ENCODE assay signal across 24 cellular contexts in genomic region chr6:91718198-91718597, GRCh38.
DNase-seq lines count a peak whose midpoint lies in the region; ATAC-seq, FAIRE-seq and TF ChIP-seq lines count a peak whose summit lies in the region.
"Had no signal": no experiment of that assay in that cellular context is flagged by ENCODE, and none has a peak within 500 bp of the region (broad histone marks: within the 10 kb centered on the region; RNA-seq: fewer than 3 reads in every experiment).

No MANE protein-coding gene starts in this region.

- H3K4me1 Mint-ChIP-seq in natural killer cell: no peaks in the 10 kb centered on the region
- no peaks in the 10 kb centered on the region for H3K4me1 Mint-ChIP-seq in stimulated activated effector memory CD8-positive, alpha-beta T cell treated with anti-CD3 and anti-CD28 coated beads, Interleukin-12 subunit alpha, Interleukin-12 subunit beta, amount 100 ng/mL, for 72 hours
- H3K4me1 Mint-ChIP-seq in natural killer cell treated with Interleukin-12 subunit alpha and Interleukin-12 subunit beta and Interleukin-15 and Interleukin-18, amount 100 ng/mL, for 72 hours (ENCODE audit: low read depth in 2 of 2): no peaks in the 10 kb centered on the region
- H3K4me1 Mint-ChIP-seq: activated CD8-positive, alpha-beta memory T cell treated with anti-CD3 and anti-CD28 coated beads, Interleukin-2, amount 10 ng/mL, durations not matched to agents 7 days and 5 days; memory B cell; naive thymus-derived CD4-positive, alpha-beta T cell had no signal

- no peak overlapping the region for H3K9ac ChIP-seq in MM.1S (ENCODE audit: low read length)
- H3K9ac ChIP-seq: parathyroid adenoma had no signal

- peaks cover 9% of the 10 kb centered on the region in 2 donors for H3K9me3 Mint-ChIP-seq in natural killer cell
- H3K9me3 Mint-ChIP-seq in stimulated activated effector memory CD8-positive, alpha-beta T cell treated with anti-CD3 and anti-CD28 coated beads, Interleukin-12 subunit alpha, Interleukin-12 subunit beta, amount 100 ng/mL, for 72 hours: peaks cover 10% of the 10 kb centered on the region
- peaks cover 11% of the 10 kb centered on the region for H3K9me3 Mint-ChIP-seq in natural killer cell treated with Interleukin-12 subunit alpha and Interleukin-12 subunit beta and Interleukin-15 and Interleukin-18, amount 100 ng/mL, for 72 hours

- H2AFZ ChIP-seq in MM.1S (ENCODE audit: low read length): no peak overlapping the region
- H2AFZ ChIP-seq: parathyroid adenoma had no signal

- H3K9me2 ChIP-seq in MM.1S (replicated peaks; ENCODE audit: insufficient read depth, low read length): no peaks in the 10 kb centered on the region

- intact Hi-C loops in natural killer cell (cut with micrococcal nuclease): no loop called here

- H3K36me3 ChIP-seq in MM.1S (replicated peaks; ENCODE audit: insufficient read depth, low read length): no peaks in the 10 kb centered on the region
- H3K36me3 ChIP-seq: adrenal gland, stomach had no signal

- no peak overlapping the region for H3K4me3 Mint-ChIP-seq in natural killer cell
- no peak overlapping the region for H3K4me3 Mint-ChIP-seq in stimulated activated effector memory CD8-positive, alpha-beta T cell treated with anti-CD3 and anti-CD28 coated beads, Interleukin-12 subunit alpha, Interleukin-12 subunit beta, amount 100 ng/mL, for 72 hours
- no peak overlapping the region for H3K4me3 Mint-ChIP-seq in natural killer cell treated with Interleukin-12 subunit alpha and Interleukin-12 subunit beta and Interleukin-15 and Interleukin-18, amount 100 ng/mL, for 72 hours
- H3K4me3 Mint-ChIP-seq: activated CD8-positive, alpha-beta memory T cell treated with anti-CD3 and anti-CD28 coated beads, Interleukin-2, amount 10 ng/mL, durations not matched to agents 7 days and 5 days; HFFc6; memory B cell; naive thymus-derived CD4-positive, alpha-beta T cell had no signal

- H3K9me3 ChIP-seq in MM.1S (replicated peaks; ENCODE audit: insufficient read depth, low read length): no peaks in the 10 kb centered on the region
- H3K9me3 ChIP-seq: adrenal gland, stomach had no signal

- H3K27me3 ChIP-seq in MM.1S (replicated peaks; ENCODE audit: insufficient read depth, low read length): no peaks in the 10 kb centered on the region
- H3K27me3 ChIP-seq: adrenal gland, stomach had no signal

- TF ChIP-seq CTCF in MM.1S (IDR thresholded peaks at IDR 0.05; ENCODE audit: low read length): no peak
- no peak for TF ChIP-seq CTCF in natural killer cell (IDR thresholded peaks at IDR 0.05)

- H3K27me3 Mint-ChIP-seq in natural killer cell (ENCODE audit: low read depth in 2 of 2): no peaks in the 10 kb centered on the region
- no peaks in the 10 kb centered on the region for H3K27me3 Mint-ChIP-seq in natural killer cell treated with Interleukin-12 subunit alpha and Interleukin-12 subunit beta and Interleukin-15 and Interleukin-18, amount 100 ng/mL, for 72 hours
- H3K27me3 Mint-ChIP-seq: activated CD8-positive, alpha-beta memory T cell treated with anti-CD3 and anti-CD28 coated beads, Interleukin-2, amount 10 ng/mL, durations not matched to agents 7 days and 5 days; memory B cell; naive thymus-derived CD4-positive, alpha-beta T cell had no signal

- peaks cover 27% of the 10 kb centered on the region for H3K4me1 ChIP-seq in MM.1S (ENCODE audit: low read length)
- H3K4me1 ChIP-seq: adrenal gland, parathyroid adenoma, stomach had no signal

- no peak overlapping the region for H3K27ac Mint-ChIP-seq in natural killer cell
- no peak overlapping the region for H3K27ac Mint-ChIP-seq in stimulated activated effector memory CD8-positive, alpha-beta T cell treated with anti-CD3 and anti-CD28 coated beads, Interleukin-12 subunit alpha, Interleukin-12 subunit beta, amount 100 ng/mL, for 72 hours
- no peak overlapping the region for H3K27ac Mint-ChIP-seq in natural killer cell treated with Interleukin-12 subunit alpha and Interleukin-12 subunit beta and Interleukin-15 and Interleukin-18, amount 100 ng/mL, for 72 hours
- H3K27ac Mint-ChIP-seq: activated CD8-positive, alpha-beta memory T cell treated with anti-CD3 and anti-CD28 coated beads, Interleukin-2, amount 10 ng/mL, durations not matched to agents 7 days and 5 days; HFFc6; memory B cell; naive thymus-derived CD4-positive, alpha-beta T cell had no signal

- peak; percentile 5 for FAIRE-seq in GM18507 (lab: Jason Lieb, UNC)

- peaks cover 13% of the 10 kb centered on the region; the same call in 1 of the 2 replicates for H3F3A ChIP-seq in MM.1S (ENCODE audit: insufficient read depth, low read length)

- H3K79me2 ChIP-seq in MM.1S (ENCODE audit: low read length): no peaks in the 10 kb centered on the region
- H3K79me2 ChIP-seq: parathyroid adenoma had no signal

- DNase-seq in GM18507 (ENCODE audit: extremely low spot score, insufficient read length, low read depth): no peak
- DNase-seq in MM.1S: peak; percentile 80
- DNase-seq in natural killer cell: no peak
- DNase-seq in stimulated activated effector memory CD8-positive, alpha-beta T cell treated with anti-CD3 and anti-CD28 coated beads, Interleukin-12 subunit alpha, Interleukin-12 subunit beta, amount 100 ng/mL, for 72 hours (ENCODE audit: low spot score in 2 of 2): no peak
- DNase-seq in natural killer cell treated with Interleukin-12 subunit alpha and Interleukin-12 subunit beta and Interleukin-15 and Interleukin-18, amount 100 ng/mL, for 72 hours (ENCODE audit: low spot score): no peak
- DNase-seq in DMS79 treated with DMSO at 0.1 percent for 48 hours (lab: John Stamatoyannopoulos, UW): no peak
- DNase-seq: activated CD4-positive, CD25-positive, alpha-beta regulatory T cell treated with anti-CD3 and anti-CD28 coated beads, Interleukin-2, amount 50 U/mL, for 72 hours; activated CD8-positive, alpha-beta memory T cell treated with anti-CD3 and anti-CD28 coated beads, Interleukin-2, amount 10 ng/mL, durations not matched to agents 7 days and 5 days; adrenal gland; dorsolateral prefrontal cortex; foreskin melanocyte; HFFc6; kidney glomerular epithelial cell; naive thymus-derived CD4-positive, alpha-beta T cell; NCI-H146; NCI-H82; stomach; T1000 had no signal

- no peaks in the 10 kb centered on the region for H4K20me1 ChIP-seq in MM.1S (ENCODE audit: insufficient read depth, low read length)

- peak overlapping the region; percentile 44 for H3K4me2 ChIP-seq in MM.1S (ENCODE audit: low read depth, low read length)

- H3K27ac ChIP-seq in MM.1S (ENCODE audit: low read length): peak overlapping the region; percentile 57; the same call in 1 of the 2 replicates
- H3K27ac ChIP-seq: adrenal gland, dorsolateral prefrontal cortex, parathyroid adenoma, SK-N-MC, stomach had no signal

- ATAC-seq in GM21529 (IDR thresholded peaks at IDR 0.05; ENCODE audit: unreplicated experiment): peak; percentile 64
- peak; percentile 69 for ATAC-seq in HG02973 (IDR thresholded peaks at IDR 0.05; ENCODE audit: unreplicated experiment)
- ATAC-seq in natural killer cell: no peak
- ATAC-seq in stimulated activated effector memory CD8-positive, alpha-beta T cell treated with anti-CD3 and anti-CD28 coated beads, Interleukin-12 subunit alpha, Interleukin-12 subunit beta, amount 100 ng/mL, for 72 hours: no peak
- no peak for ATAC-seq in natural killer cell treated with Interleukin-12 subunit alpha and Interleukin-12 subunit beta and Interleukin-15 and Interleukin-18, amount 100 ng/mL, for 72 hours
- ATAC-seq: activated CD8-positive, alpha-beta memory T cell treated with anti-CD3 and anti-CD28 coated beads, Interleukin-2, amount 10 ng/mL, durations not matched to agents 7 days and 5 days; naive thymus-derived CD4-positive, alpha-beta T cell; Panc1 had no signal

- H3K4me3 ChIP-seq in MM.1S (ENCODE audit: low read length): no peak overlapping the region
- H3K4me3 ChIP-seq: adrenal gland, dorsolateral prefrontal cortex, SK-N-MC, stomach had no signal

- no peaks in the 10 kb centered on the region for H3K36me3 Mint-ChIP-seq in natural killer cell
- no peaks in the 10 kb centered on the region for H3K36me3 Mint-ChIP-seq in stimulated activated effector memory CD8-positive, alpha-beta T cell treated with anti-CD3 and anti-CD28 coated beads, Interleukin-12 subunit alpha, Interleukin-12 subunit beta, amount 100 ng/mL, for 72 hours
- H3K36me3 Mint-ChIP-seq in natural killer cell treated with Interleukin-12 subunit alpha and Interleukin-12 subunit beta and Interleukin-15 and Interleukin-18, amount 100 ng/mL, for 72 hours: no peaks in the 10 kb centered on the region
- H3K36me3 Mint-ChIP-seq: activated CD8-positive, alpha-beta memory T cell treated with anti-CD3 and anti-CD28 coated beads, Interleukin-2, amount 10 ng/mL, durations not matched to agents 7 days and 5 days; memory B cell; naive thymus-derived CD4-positive, alpha-beta T cell had no signal

Comparison
In these comparisons a context has a peak if more than half of its experiments do, and no peak if none do; other contexts are left out.
1. ATAC-seq: peak in GM21529 (single experiment) and HG02973 (single experiment); none in natural killer cell (0 of 3), stimulated activated effector memory CD8-positive, alpha-beta T cell treated with anti-CD3 and anti-CD28 coated beads, Interleukin-12 subunit alpha, Interleukin-12 subunit beta, amount 100 ng/mL, for 72 hours (single experiment) and natural killer cell treated with Interleukin-12 subunit alpha and Interleukin-12 subunit beta and Interleukin-15 and Interleukin-18, amount 100 ng/mL, for 72 hours (0 of 2).